In the genomic region with DNA sequence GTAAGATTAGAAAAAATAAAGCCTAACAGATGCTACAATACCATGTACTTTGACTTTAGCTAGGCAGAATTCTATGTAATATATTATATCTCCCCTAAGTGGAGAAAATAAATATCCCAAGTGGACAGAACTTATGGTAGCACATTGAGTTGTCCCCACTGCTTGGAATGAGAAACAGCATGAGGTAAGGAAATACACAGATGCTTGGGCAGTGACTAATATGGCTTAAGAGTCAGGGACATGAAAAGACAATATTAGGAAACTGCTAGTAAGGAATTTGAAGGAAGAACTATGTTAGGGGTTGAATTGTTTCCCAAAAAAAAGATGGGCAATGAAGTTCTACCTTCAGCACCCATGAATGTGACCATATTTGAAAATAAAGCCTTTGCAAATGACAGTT, we compare ENCODE assay signal across 23 cellular contexts.
A peak's percentile ranks its signal among the peaks of the same experiment; 100 is the strongest.
DNase-seq lines count a peak whose midpoint lies in the region; ATAC-seq lines count a peak whose summit lies in the region.
"Had no signal": no experiment of that assay in that cellular context is flagged by ENCODE, and none has a peak within 500 bp of the region (broad histone marks: within the 10 kb centered on the region; RNA-seq: fewer than 3 reads in every experiment).

No MANE protein-coding gene starts in this region.

- no peaks in the 10 kb centered on the region for H3K36me3 ChIP-seq in GM23248 (ENCODE audit: low read depth)
- H3K36me3 ChIP-seq: cardiac muscle cell, prostate gland, spleen had no signal

- intact Hi-C loops in left colon (cut with DNase I, micrococcal nuclease), result no loop called here

- no peaks in the 10 kb centered on the region for H3K27me3 ChIP-seq in GM23248 (replicated peaks; ENCODE audit: insufficient read depth)
- H3K27me3 ChIP-seq: cardiac muscle cell, spleen had no signal

- no peak overlapping the region for H3K27ac Mint-ChIP-seq in activated naive CD8-positive, alpha-beta T cell treated with anti-CD3 and anti-CD28 coated beads, Interleukin-2, amount 50 U/mL, for 24 hours
- H3K27ac Mint-ChIP-seq: activated CD4-positive, alpha-beta memory T cell treated with anti-CD3 and anti-CD28 coated beads for 36 hours; activated naive CD4-positive, alpha-beta T cell treated with anti-CD3 and anti-CD28 coated beads, Interleukin-2, amount 10 ng/mL, durations not matched to agents 7 days and 5 days; activated T-cell treated with anti-CD3 and anti-CD28 coated beads, Interleukin-2, amount 50 U/mL, for 24 hours; memory B cell; natural killer cell treated with Interleukin-12 subunit alpha and Interleukin-12 subunit beta and Interleukin-15 and Interleukin-18, amount 100 ng/mL, for 72 hours had no signal

- no peak overlapping the region for H3K4me3 Mint-ChIP-seq in activated naive CD8-positive, alpha-beta T cell treated with anti-CD3 and anti-CD28 coated beads, Interleukin-2, amount 50 U/mL, for 24 hours
- H3K4me3 Mint-ChIP-seq: activated CD4-positive, alpha-beta memory T cell treated with anti-CD3 and anti-CD28 coated beads for 36 hours; activated naive CD4-positive, alpha-beta T cell treated with anti-CD3 and anti-CD28 coated beads, Interleukin-2, amount 10 ng/mL, durations not matched to agents 7 days and 5 days; activated T-cell treated with anti-CD3 and anti-CD28 coated beads, Interleukin-2, amount 50 U/mL, for 24 hours; memory B cell; natural killer cell treated with Interleukin-12 subunit alpha and Interleukin-12 subunit beta and Interleukin-15 and Interleukin-18, amount 100 ng/mL, for 72 hours had no signal

- peaks cover 6% of the 10 kb centered on the region; the same call in 1 of the 2 replicates for H3F3A ChIP-seq in GM23248 (ENCODE audit: insufficient read depth)

- H3K79me2 ChIP-seq in GM23248 (ENCODE audit: insufficient read depth), result no peaks in the 10 kb centered on the region

- ATAC-seq in HG03175 (IDR thresholded peaks at IDR 0.05; ENCODE audit: unreplicated experiment) (no peak), left colon (no peak)
- no peak for ATAC-seq in activated naive CD8-positive, alpha-beta T cell treated with anti-CD3 and anti-CD28 coated beads, Interleukin-2, amount 50 U/mL, for 24 hours
- ATAC-seq: esophagus mucosa; natural killer cell treated with Interleukin-12 subunit alpha and Interleukin-12 subunit beta and Interleukin-15 and Interleukin-18, amount 100 ng/mL, for 72 hours had no signal

- no peaks in the 10 kb centered on the region for H3K9me2 ChIP-seq in GM23248 (ENCODE audit: insufficient read depth)

- H3K27me3 Mint-ChIP-seq in activated naive CD8-positive, alpha-beta T cell treated with anti-CD3 and anti-CD28 coated beads, Interleukin-2, amount 50 U/mL, for 24 hours, result no peaks in the 10 kb centered on the region
- H3K27me3 Mint-ChIP-seq: activated CD4-positive, alpha-beta memory T cell treated with anti-CD3 and anti-CD28 coated beads for 36 hours; activated naive CD4-positive, alpha-beta T cell treated with anti-CD3 and anti-CD28 coated beads, Interleukin-2, amount 10 ng/mL, durations not matched to agents 7 days and 5 days; activated T-cell treated with anti-CD3 and anti-CD28 coated beads, Interleukin-2, amount 50 U/mL, for 24 hours; memory B cell; natural killer cell treated with Interleukin-12 subunit alpha and Interleukin-12 subunit beta and Interleukin-15 and Interleukin-18, amount 100 ng/mL, for 72 hours had no signal

- no peak overlapping the region for H3K4me2 ChIP-seq in GM23248 (ENCODE audit: unreplicated experiment)

- H3K9me3 ChIP-seq in GM23248 (ENCODE audit: low read depth), result no peaks in the 10 kb centered on the region
- H3K9me3 ChIP-seq: prostate gland had no signal

- H3K27ac ChIP-seq in GM23248, result no peak overlapping the region
- H3K27ac ChIP-seq: cardiac muscle cell, prostate gland, spleen had no signal

- H2AFZ ChIP-seq in GM23248, result no peak overlapping the region

- no peaks in the 10 kb centered on the region for H3K36me3 Mint-ChIP-seq in activated naive CD8-positive, alpha-beta T cell treated with anti-CD3 and anti-CD28 coated beads, Interleukin-2, amount 50 U/mL, for 24 hours (ENCODE audit: low read depth)
- H3K36me3 Mint-ChIP-seq: activated CD4-positive, alpha-beta memory T cell treated with anti-CD3 and anti-CD28 coated beads for 36 hours; activated naive CD4-positive, alpha-beta T cell treated with anti-CD3 and anti-CD28 coated beads, Interleukin-2, amount 10 ng/mL, durations not matched to agents 7 days and 5 days; memory B cell; natural killer cell treated with Interleukin-12 subunit alpha and Interleukin-12 subunit beta and Interleukin-15 and Interleukin-18, amount 100 ng/mL, for 72 hours had no signal

- in situ Hi-C loops in GM23248 (cut with MboI), result no loop called here

- H3K4me1 Mint-ChIP-seq in activated naive CD8-positive, alpha-beta T cell treated with anti-CD3 and anti-CD28 coated beads, Interleukin-2, amount 50 U/mL, for 24 hours, result no peaks in the 10 kb centered on the region
- H3K4me1 Mint-ChIP-seq: activated naive CD4-positive, alpha-beta T cell treated with anti-CD3 and anti-CD28 coated beads, Interleukin-2, amount 10 ng/mL, durations not matched to agents 7 days and 5 days; memory B cell had no signal

- H3K4me3 ChIP-seq in GM23248, result no peak overlapping the region
- H3K4me3 ChIP-seq: cardiac muscle cell, prostate gland, spleen had no signal

- H3K4me1 ChIP-seq in GM23248 (ENCODE audit: insufficient read depth), result peaks cover 23% of the 10 kb centered on the region
- H3K4me1 ChIP-seq: prostate gland, spleen had no signal

- DNase-seq in GM23248, result peak; percentile 67
- DNase-seq in RKO (ENCODE audit: low spot score), result peak; percentile 42
- DNase-seq in fibroblast of gingiva (ENCODE audit: low read depth), result peak; percentile 36
- peak; percentile 20 for DNase-seq in renal cortical epithelial cell (ENCODE audit: low read depth)
- no peak for DNase-seq in C1 segment of cervical spinal cord (lab: John Stamatoyannopoulos, UW)
- DNase-seq in left colon, result no peak
- no peak for DNase-seq in activated naive CD8-positive, alpha-beta T cell treated with anti-CD3 and anti-CD28 coated beads, Interleukin-2, amount 50 U/mL, for 24 hours
- DNase-seq: activated CD4-positive, alpha-beta memory T cell treated with anti-CD3 and anti-CD28 coated beads for 36 hours; activated naive CD4-positive, alpha-beta T cell treated with anti-CD3 and anti-CD28 coated beads, Interleukin-2, amount 10 ng/mL, durations not matched to agents 7 days and 5 days; activated T-cell treated with anti-CD3 and anti-CD28 coated beads, Interleukin-2, amount 50 U/mL, for 24 hours; GF-D8; islet precursor cell; NCI-H2029 treated with DMSO at 0.1 percent for 48 hours; NCI-H510A; SHP77; spleen; T-helper 1 cell had no signal

- no peak overlapping the region for H3K9ac ChIP-seq in GM23248

- no peaks in the 10 kb centered on the region for H4K20me1 ChIP-seq in GM23248 (ENCODE audit: insufficient read depth)

- H3K9me3 Mint-ChIP-seq in activated naive CD8-positive, alpha-beta T cell treated with anti-CD3 and anti-CD28 coated beads, Interleukin-2, amount 50 U/mL, for 24 hours, result peaks cover 18% of the 10 kb centered on the region
- H3K9me3 Mint-ChIP-seq: memory B cell had no signal

Comparison
In these comparisons a context has a peak if more than half of its experiments do, and no peak if none do; other contexts are left out.
1. DNase-seq: peak in GM23248 (single experiment), RKO (single experiment), fibroblast of gingiva (single experiment) and renal cortical epithelial cell (single experiment); none in C1 segment of cervical spinal cord (0 of 14), left colon (0 of 2) and activated naive CD8-positive, alpha-beta T cell treated with anti-CD3 and anti-CD28 coated beads, Interleukin-2, amount 50 U/mL, for 24 hours (single experiment).